Comparison of ENCODE assay signal across 20 cellular contexts in genomic region chr5:159712672-159713071, GRCh38.
"Had no signal": no experiment of that assay in that cellular context is flagged by ENCODE, and none has a peak within 500 bp of the region (broad histone marks: within the 10 kb centered on the region; RNA-seq: fewer than 3 reads in every experiment).

No MANE protein-coding gene starts in this region.

- ATAC-seq: activated naive CD8-positive, alpha-beta T cell treated with anti-CD3 and anti-CD28 coated beads, Interleukin-2, amount 50 U/mL, for 24 hours; gastrocnemius medialis; heart left ventricle; left cardiac atrium; right lobe of liver; stimulated activated naive CD8-positive, alpha-beta T cell treated with anti-CD3 and anti-CD28 coated beads, Interleukin-15, amount 100 ng/mL, for 72 hours had no signal

- H3K9me3 ChIP-seq: colonic mucosa, esophagus squamous epithelium, gastrocnemius medialis, right lobe of liver had no signal

- H3K4me3 ChIP-seq: colonic mucosa, esophagus squamous epithelium, gastrocnemius medialis, heart left ventricle, lung, right lobe of liver had no signal

- H3K4me3 Mint-ChIP-seq: activated B cell treated with CpG ODN at 0.5 μM for 24 hours; activated naive CD4-positive, alpha-beta T cell treated with anti-CD3 and anti-CD28 coated beads for 36 hours; activated naive CD8-positive, alpha-beta T cell treated with anti-CD3 and anti-CD28 coated beads, Interleukin-2, amount 50 U/mL, for 24 hours; neural crest cell; stimulated activated naive CD8-positive, alpha-beta T cell treated with anti-CD3 and anti-CD28 coated beads, Interleukin-15, amount 100 ng/mL, for 72 hours; T-helper 2 cell treated with Interferon-gamma antibody and Interleukin-4, amounts not matched to agents 5 μg/mL and 100 μg/mL, for 36 hours; type B pancreatic cell had no signal

- H3K36me3 ChIP-seq: colonic mucosa, esophagus squamous epithelium, gastrocnemius medialis, heart left ventricle, right lobe of liver had no signal

- DNase-seq: activated B cell treated with CpG ODN at 0.5 μM for 24 hours; activated CD4-positive, alpha-beta T cell treated with anti-CD3 and anti-CD28 coated beads for 48 hours; activated CD8-positive, alpha-beta memory T cell treated with anti-CD3 and anti-CD28 coated beads for 24 hours; activated naive CD4-positive, alpha-beta T cell treated with anti-CD3 and anti-CD28 coated beads for 36 hours; activated naive CD8-positive, alpha-beta T cell treated with anti-CD3 and anti-CD28 coated beads, Interleukin-2, amount 50 U/mL, for 24 hours; caudate nucleus; colonic mucosa; esophagus squamous epithelium; gastrocnemius medialis; heart left ventricle; left cardiac atrium; right lobe of liver; stimulated activated CD4-positive, alpha-beta T cell treated with anti-CD3 and anti-CD28 coated beads, Interleukin-1b, Interleukin-23, amount 100 ng/mL, for 48 hours; stimulated activated naive CD8-positive, alpha-beta T cell treated with anti-CD3 and anti-CD28 coated beads, Interleukin-15, amount 100 ng/mL, for 72 hours; SW 1271 had no signal

- H3K4me1 ChIP-seq: colonic mucosa, esophagus squamous epithelium, gastrocnemius medialis, heart left ventricle, right lobe of liver had no signal

- H3K27ac ChIP-seq: colonic mucosa, esophagus squamous epithelium, gastrocnemius medialis, heart left ventricle, right lobe of liver had no signal

- H3K27ac Mint-ChIP-seq: activated B cell treated with CpG ODN at 0.5 μM for 24 hours; activated naive CD4-positive, alpha-beta T cell treated with anti-CD3 and anti-CD28 coated beads for 36 hours; activated naive CD8-positive, alpha-beta T cell treated with anti-CD3 and anti-CD28 coated beads, Interleukin-2, amount 50 U/mL, for 24 hours; activated T-helper 2 cell treated with anti-CD3 and anti-CD28 coated beads, Interferon-gamma antibody, Interleukin-2, Interleukin-4, amounts not matched to agents 10 μg/mL and 5 μg/mL and 100 μg/mL, durations not matched to agents 14 hours and 24 hours and 36 hours; stimulated activated naive CD8-positive, alpha-beta T cell treated with anti-CD3 and anti-CD28 coated beads, Interleukin-15, amount 100 ng/mL, for 72 hours; T-helper 2 cell treated with Interferon-gamma antibody and Interleukin-4, amounts not matched to agents 5 μg/mL and 100 μg/mL, for 36 hours; type B pancreatic cell had no signal

- H3K27me3 ChIP-seq: colonic mucosa, esophagus squamous epithelium, gastrocnemius medialis, heart left ventricle, right lobe of liver had no signal

- H3K4me1 Mint-ChIP-seq: activated B cell treated with CpG ODN at 0.5 μM for 24 hours; activated naive CD8-positive, alpha-beta T cell treated with anti-CD3 and anti-CD28 coated beads, Interleukin-2, amount 50 U/mL, for 24 hours; neural crest cell; stimulated activated naive CD8-positive, alpha-beta T cell treated with anti-CD3 and anti-CD28 coated beads, Interleukin-15, amount 100 ng/mL, for 72 hours had no signal

- H3K36me3 Mint-ChIP-seq: type B pancreatic cell had no signal
